ENCODE assay signal across 8 cellular contexts in genomic region chr1:154546264-154547043, GRCh38. TPM values are rescaled to one million over a fixed set of nuclear protein-coding genes. Genes with fewer than 3 reads are reported as not detected.
DNase-seq lines count a peak whose midpoint lies in the region; ATAC-seq and TF ChIP-seq lines count a peak whose summit lies in the region.

No MANE protein-coding gene starts in this region.

- H3K79me2 ChIP-seq in MM.1S (ENCODE audit: low read length), result no peaks in the 10 kb centered on the region

- ATAC-seq in Right ventricle myocardium superior (ENCODE audit: poor library complexity), result peak; percentile 71
- peak; percentile 76 to 89 (median 86) for ATAC-seq in psoas muscle
- no peak for ATAC-seq in GM21619 (IDR thresholded peaks at IDR 0.05; ENCODE audit: unreplicated experiment)
- no peak for ATAC-seq in HG03196 (IDR thresholded peaks at IDR 0.05; ENCODE audit: unreplicated experiment)

- DNase-seq in G401 (ENCODE audit: low spot score) (peak; percentile 27), MM.1S (peak; percentile 70), SJSA1 (ENCODE audit: low read depth in 1 of 2, low spot score in 2 of 2) (peak; percentile 39 to 73), Right ventricle myocardium superior (peak; percentile 67), psoas muscle (peak; percentile 44 to 57)
- peak; percentile 50 for DNase-seq in activated naive CD4-positive, alpha-beta T cell treated with Interleukin-2 at 50 U/mL for 16 hours

- no peaks in the 10 kb centered on the region for H3K9me2 ChIP-seq in MM.1S (replicated peaks; ENCODE audit: insufficient read depth, low read length)

- H2AFZ ChIP-seq in MM.1S (ENCODE audit: low read length), result no peak overlapping the region

- intact Hi-C loops in Right ventricle myocardium superior (cut with DNase I) (loop anchor here (5.0 kb wide), 1 partner anchor 64 kb away; no protein-coding TSS in a partner anchor), psoas muscle (cut with DNase I) (loop anchor here (1.0 to 10.0 kb wide), 3 partner anchors 67 to 222 kb away; partner anchors contain the start of genes AQP10 (in 1 of the 2) and ATP8B2 (in 1 of the 2))

- H3K4me3 ChIP-seq in MM.1S (ENCODE audit: low read length) (no peak overlapping the region), SJSA1 (no peak overlapping the region), psoas muscle (no peak overlapping the region)

- TF ChIP-seq CTCF in MM.1S (IDR thresholded peaks at IDR 0.05; ENCODE audit: low read length) (peak; percentile 80), psoas muscle (IDR thresholded peaks at IDR 0.05) (peak; percentile 82)

- H3K27me3 ChIP-seq in MM.1S (replicated peaks; ENCODE audit: insufficient read depth, low read length), result no peaks in the 10 kb centered on the region
- 0 out of 2 replicates have a peak, but pooled peaks cover 2% of the 10 kb centered on the region for H3K27me3 ChIP-seq in SJSA1 (replicated peaks)
- peaks cover 0 to 3% (median 0%) of the 10 kb centered on the region in 3 donors for H3K27me3 ChIP-seq in psoas muscle (ENCODE audit: insufficient read depth in 3 of 3, low read length in 2 of 3)

- peaks cover 7% of the 10 kb centered on the region; the same call in 1 of the 2 replicates for H3F3A ChIP-seq in MM.1S (ENCODE audit: insufficient read depth, low read length)

- in situ Hi-C loops in G401 (cut with HindIII; ENCODE audit: low sequenced_read_pairs), result no loop called here

- 79 to 86% (median 83%) methylated on average over 13 of the region's 13 CpGs for WGBS in psoas muscle, 3 donors

- H3K9me3 ChIP-seq in MM.1S (replicated peaks; ENCODE audit: insufficient read depth, low read length) (no peaks in the 10 kb centered on the region), SJSA1 (replicated peaks) (no peaks in the 10 kb centered on the region), psoas muscle (no peaks in the 10 kb centered on the region)

- no peak overlapping the region for H3K4me2 ChIP-seq in MM.1S (ENCODE audit: low read depth, low read length)

- H3K27ac ChIP-seq in MM.1S (ENCODE audit: low read length), result no peak overlapping the region
- no peak overlapping the region for H3K27ac ChIP-seq in SJSA1
- no peak overlapping the region for H3K27ac ChIP-seq in psoas muscle

- no peak overlapping the region for H3K9ac ChIP-seq in MM.1S (ENCODE audit: low read length)

- H3K4me1 ChIP-seq in MM.1S (ENCODE audit: low read length) (peaks cover 14% of the 10 kb centered on the region), SJSA1 (replicated peaks) (peaks cover 6% of the 10 kb centered on the region), psoas muscle (no peaks in the 10 kb centered on the region)

- H3K36me3 ChIP-seq in MM.1S (replicated peaks; ENCODE audit: insufficient read depth, low read length) (peaks cover 8% of the 10 kb centered on the region), SJSA1 (peaks cover 26% of the 10 kb centered on the region), psoas muscle (ENCODE audit: insufficient read depth in 1 of 2, low read depth in 1 of 2) (peaks cover 21 to 36% of the 10 kb centered on the region in 2 donors)

- H4K20me1 ChIP-seq in MM.1S (ENCODE audit: insufficient read depth, low read length), result 0 out of 2 replicates have a peak, but pooled peaks cover 5% of the 10 kb centered on the region

RNA-seq across cellular contexts. Expression of gene UBE2Q1, which starts 12.0 kb away (rescaled TPM):
- total RNA-seq in G401 (2014; rRNA removed; shearing (Covaris generic)), result 38.0 and 61.2 TPM in 2 replicates
- 37.9 and 55.8 TPM in 2 replicates for total RNA-seq in SJSA1 (2014; rRNA removed; shearing (Covaris generic))
- 46.6 TPM for total RNA-seq in Right ventricle myocardium superior
- 10 to 100 TPM; 43.1 to 65.5 (median 54.8) TPM for total RNA-seq in psoas muscle
- polyA plus RNA-seq in psoas muscle, result 10 to 100 TPM; 34.0 to 57.5 (median 50.8) TPM

RNA-seq across cellular contexts. Expression of gene CHRNB2, which starts 21.1 kb away (rescaled TPM):
- total RNA-seq in G401 (2014; rRNA removed; shearing (Covaris generic)), result not detected in 2 replicates
- total RNA-seq in SJSA1 (2014; rRNA removed; shearing (Covaris generic)), result not detected in 2 replicates
- total RNA-seq in Right ventricle myocardium superior, result not detected
- total RNA-seq in psoas muscle, result under 1 TPM in 1 of 4 donors, not detected in 3; 0.08 TPM
- polyA plus RNA-seq in psoas muscle, result under 1 TPM in 1 of 3 donors, not detected in 2; 0.01 TPM

RNA-seq across cellular contexts. Expression of gene SHE, which starts 44.2 kb away (rescaled TPM):
- not detected in 2 replicates for total RNA-seq in G401 (2014; rRNA removed; shearing (Covaris generic))
- not detected in 2 replicates for total RNA-seq in SJSA1 (2014; rRNA removed; shearing (Covaris generic))
- total RNA-seq in Right ventricle myocardium superior (11.0 TPM), psoas muscle (1 to 10 TPM; 5.6 to 7.4 (median 7.0) TPM)
- 1 to 10 TPM; 4.0 to 6.2 (median 4.3) TPM for polyA plus RNA-seq in psoas muscle

RNA-seq across cellular contexts. Expression of gene TDRD10, which starts 44.4 kb away (rescaled TPM):
- 0.17 TPM in 1 of 2 replicates, not detected in the other for total RNA-seq in G401 (2014; rRNA removed; shearing (Covaris generic))
- not detected in 2 replicates for total RNA-seq in SJSA1 (2014; rRNA removed; shearing (Covaris generic))
- total RNA-seq in Right ventricle myocardium superior (2.5 TPM), psoas muscle (under 1 TPM; 0.50 to 0.97 (median 0.68) TPM)
- polyA plus RNA-seq in psoas muscle, result 1 to 10 TPM in 1 of 3 donors, under 1 TPM in 2; 0.69 to 2.3 (median 0.99) TPM

Comparison
In these comparisons a context has a peak if more than half of its experiments do, and no peak if none do; other contexts are left out.
1. ATAC-seq: peak in Right ventricle myocardium superior (single experiment) and psoas muscle (4 of 4); none in GM21619 (single experiment) and HG03196 (single experiment).
2. Peak in every context shown above with its lines, with median percentiles within 50 percentile points of each other: DNase-seq.